In the genomic region with DNA sequence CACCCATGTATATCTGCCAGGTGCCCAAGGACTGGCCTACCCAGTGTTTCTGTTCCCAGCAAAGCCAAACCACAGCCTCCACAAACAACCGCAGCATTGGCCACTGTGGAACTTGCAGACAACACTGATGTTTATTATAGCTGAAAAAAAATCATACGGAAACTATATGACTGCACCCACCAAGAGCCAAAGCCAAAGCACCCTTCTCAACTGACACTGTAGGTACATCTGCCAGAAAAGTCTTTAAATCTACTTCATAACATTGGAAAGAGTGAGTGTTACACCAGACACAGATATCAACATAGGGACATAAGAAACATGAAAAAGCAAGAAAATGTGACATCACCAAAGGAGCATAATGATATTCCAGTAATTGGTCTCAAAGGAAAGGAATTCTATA, we compare ENCODE assay signal across 34 cellular contexts.
"Had no signal": no experiment of that assay in that cellular context is flagged by ENCODE, and none has a peak within 500 bp of the region (broad histone marks: within the 10 kb centered on the region; RNA-seq: fewer than 3 reads in every experiment).

No MANE protein-coding gene starts in this region.

- ATAC-seq: activated CD4-positive, alpha-beta T cell treated with anti-CD3 and anti-CD28 coated beads for 36 hours; activated CD4-positive, CD25-positive, alpha-beta regulatory T cell treated with anti-CD3 and anti-CD28 coated beads, Interleukin-2, amount 50 U/mL, for 24 hours; activated CD8-positive, alpha-beta T cell treated with anti-CD3 and anti-CD28 coated beads, Interleukin-2, amount 10 ng/mL, durations not matched to agents 7 days and 5 days; Right ventricle myocardium inferior; SK-N-SH treated with all-trans-retinoic acid at 6 μM for 48 hours had no signal

- H3K27ac ChIP-seq: ascending aorta, cardiac muscle cell, PC-9, RWPE1, WERI-Rb-1 had no signal

- H3K9me3 ChIP-seq: ascending aorta had no signal

- H2AFZ ChIP-seq: PC-9 had no signal

- H3K4me2 ChIP-seq: PC-9 had no signal

- H3K36me3 Mint-ChIP-seq: activated naive CD4-positive, alpha-beta T cell treated with anti-CD3 and anti-CD28 coated beads, Interleukin-2, amount 50 U/mL, for 24 hours; activated naive CD8-positive, alpha-beta T cell treated with anti-CD3 and anti-CD28 coated beads, Interleukin-2, amount 10 ng/mL, durations not matched to agents 7 days and 5 days had no signal

- H3K27me3 Mint-ChIP-seq: activated CD4-positive, alpha-beta T cell treated with anti-CD3 and anti-CD28 coated beads for 36 hours; activated CD4-positive, alpha-beta T cell treated with anti-CD3 and anti-CD28 coated beads, Interleukin-2, amount 10 ng/mL, durations not matched to agents 7 days and 5 days; activated naive CD4-positive, alpha-beta T cell treated with anti-CD3 and anti-CD28 coated beads, Interleukin-2, amount 50 U/mL, for 24 hours; activated naive CD8-positive, alpha-beta T cell treated with anti-CD3 and anti-CD28 coated beads, Interleukin-2, amount 10 ng/mL, durations not matched to agents 7 days and 5 days; activated T-cell treated with anti-CD3 and anti-CD28 coated beads, Interleukin-2, amount 50 U/mL, for 24 hours had no signal

- H3K4me3 ChIP-seq: ascending aorta, cardiac muscle cell, PC-9 had no signal

- H3K27ac Mint-ChIP-seq: activated CD4-positive, alpha-beta T cell treated with anti-CD3 and anti-CD28 coated beads for 36 hours; activated CD4-positive, alpha-beta T cell treated with anti-CD3 and anti-CD28 coated beads, Interleukin-2, amount 10 ng/mL, durations not matched to agents 7 days and 5 days; activated CD8-positive, alpha-beta T cell treated with anti-CD3 and anti-CD28 coated beads, Interleukin-2, amount 10 ng/mL, durations not matched to agents 7 days and 5 days; activated naive CD4-positive, alpha-beta T cell treated with anti-CD3 and anti-CD28 coated beads, Interleukin-2, amount 50 U/mL, for 24 hours; activated naive CD8-positive, alpha-beta T cell treated with anti-CD3 and anti-CD28 coated beads, Interleukin-2, amount 10 ng/mL, durations not matched to agents 7 days and 5 days; activated T-cell treated with anti-CD3 and anti-CD28 coated beads, Interleukin-2, amount 50 U/mL, for 24 hours; activated T-helper 2 cell treated with anti-CD3 and anti-CD28 coated beads, Interferon-gamma antibody, Interleukin-2, Interleukin-4, amounts not matched to agents 10 μg/mL and 5 μg/mL and 100 μg/mL, durations not matched to agents 14 hours and 24 hours and 36 hours had no signal

- H3K4me1 ChIP-seq: ascending aorta had no signal

- H3K36me3 ChIP-seq: ascending aorta, cardiac muscle cell, WERI-Rb-1 had no signal

- H3K4me3 Mint-ChIP-seq: activated CD4-positive, alpha-beta T cell treated with anti-CD3 and anti-CD28 coated beads for 36 hours; activated CD4-positive, alpha-beta T cell treated with anti-CD3 and anti-CD28 coated beads, Interleukin-2, amount 10 ng/mL, durations not matched to agents 7 days and 5 days; activated CD8-positive, alpha-beta T cell treated with anti-CD3 and anti-CD28 coated beads, Interleukin-2, amount 10 ng/mL, durations not matched to agents 7 days and 5 days; activated naive CD4-positive, alpha-beta T cell treated with anti-CD3 and anti-CD28 coated beads, Interleukin-2, amount 50 U/mL, for 24 hours; activated naive CD8-positive, alpha-beta T cell treated with anti-CD3 and anti-CD28 coated beads, Interleukin-2, amount 10 ng/mL, durations not matched to agents 7 days and 5 days; activated T-cell treated with anti-CD3 and anti-CD28 coated beads, Interleukin-2, amount 50 U/mL, for 24 hours had no signal

- H3K4me1 Mint-ChIP-seq: activated CD4-positive, alpha-beta T cell treated with anti-CD3 and anti-CD28 coated beads for 36 hours; activated CD4-positive, alpha-beta T cell treated with anti-CD3 and anti-CD28 coated beads, Interleukin-2, amount 10 ng/mL, durations not matched to agents 7 days and 5 days; activated naive CD4-positive, alpha-beta T cell treated with anti-CD3 and anti-CD28 coated beads, Interleukin-2, amount 50 U/mL, for 24 hours; activated naive CD8-positive, alpha-beta T cell treated with anti-CD3 and anti-CD28 coated beads, Interleukin-2, amount 10 ng/mL, durations not matched to agents 7 days and 5 days had no signal

- H3K27me3 ChIP-seq: ascending aorta, cardiac muscle cell had no signal

- DNase-seq: activated CD4-positive, alpha-beta T cell treated with anti-CD3 and anti-CD28 coated beads for 36 hours; activated CD4-positive, alpha-beta T cell treated with anti-CD3 and anti-CD28 coated beads, Interleukin-2, amount 10 ng/mL, durations not matched to agents 7 days and 5 days; activated CD4-positive, alpha-beta T cell treated with anti-CD3 and anti-CD28 coated beads, Interleukin-2, amount 50 U/mL, for 48 hours; activated CD8-positive, alpha-beta T cell treated with anti-CD3 and anti-CD28 coated beads, Interleukin-2, amount 10 ng/mL, durations not matched to agents 7 days and 5 days; activated gamma-delta T cell; activated naive CD4-positive, alpha-beta T cell treated with Interleukin-2 at 50 U/mL for 16 hours; activated naive CD8-positive, alpha-beta T cell treated with anti-CD3 and anti-CD28 coated beads, Interleukin-2, amount 10 ng/mL, durations not matched to agents 7 days and 5 days; activated T-cell treated with anti-CD3 and anti-CD28 coated beads, Interleukin-2, amount 50 U/mL, for 24 hours; amygdala; Karpas-422; NCI-H1105; NCI-H1417 treated with DMSO at 0.1 percent for 48 hours; NCI-H187 treated with DMSO at 0.1 percent for 48 hours; NCI-H2081; NCI-H226; NCI-H446 treated with DMSO at 0.1 percent for 48 hours; NCI-H524; NCI-H69; NCI-H82; PC-9; SIG-M5; SW 1271; T-helper 1 cell; T-helper 2 cell; T-helper 9 cell; WERI-Rb-1 had no signal
